7 cellular contexts compared by ENCODE assay signal in genomic region chr1:16206547-16207317, GRCh38. TPM values are rescaled to one million over a fixed set of nuclear protein-coding genes. Genes with fewer than 3 reads are reported as not detected.
A peak's percentile ranks its signal among the peaks of the same experiment; 100 is the strongest.
DNase-seq lines count a peak whose midpoint lies in the region; ATAC-seq lines count a peak whose summit lies in the region.

No MANE protein-coding gene starts in this region.

- ATAC-seq in GM18520 (IDR thresholded peaks at IDR 0.05; ENCODE audit: unreplicated experiment) (peak; percentile 46), HG03060 (IDR thresholded peaks at IDR 0.05; ENCODE audit: low read depth, unreplicated experiment) (peak; percentile 52)

- DNase-seq in NCI-H2107 treated with DMSO at 0.1 percent for 48 hours (lab: John Stamatoyannopoulos, UW; ENCODE audit: unreplicated experiment): peak; percentile 89
- peak; percentile 97 for DNase-seq in UCSD-AML1 (lab: John Stamatoyannopoulos, UW; ENCODE audit: unreplicated experiment)
- peak; percentile 94 for DNase-seq in brain pericyte (ENCODE audit: low read depth, low spot score)

- H3K36me3 ChIP-seq in iPS-20b (ENCODE audit: insufficient read depth, low read depth, low read length): peaks cover 24% of the 10 kb centered on the region
- no peaks in the 10 kb centered on the region for H3K36me3 ChIP-seq in skeletal muscle tissue (ENCODE audit: control insufficient read depth in 3 of 3, insufficient read depth in 3 of 3, low read length in 3 of 3)

- H3K9me3 ChIP-seq in iPS-20b (ENCODE audit: insufficient read depth, low read depth, low read length) (no peaks in the 10 kb centered on the region), skeletal muscle tissue (ENCODE audit: control insufficient read depth in 3 of 3, low read length in 3 of 3) (no peaks in the 10 kb centered on the region)

- H3K4me1 ChIP-seq in iPS-20b (ENCODE audit: insufficient read depth, low read length) (peaks cover 5% of the 10 kb centered on the region), skeletal muscle tissue (ENCODE audit: control insufficient read depth in 3 of 3, insufficient read depth in 3 of 3, low read length in 3 of 3) (peaks cover 5 to 9% (median 9%) of the 10 kb centered on the region in 3 donors)

- H3K4me3 ChIP-seq in iPS-20b (ENCODE audit: low read length) (peak overlapping the region; percentile 81), skeletal muscle tissue (ENCODE audit: low read length in 3 of 3) (peak overlapping the region; percentile 41 to 59 (median 52))

- peak overlapping the region; percentile 72; the same call in 1 of the 2 replicates for H3K9ac ChIP-seq in iPS-20b (ENCODE audit: low read depth, low read length)
- H3K9ac ChIP-seq in skeletal muscle tissue (ENCODE audit: low read depth in 1 of 3, low read length in 3 of 3): peak overlapping the region in 2 of 3 donors; percentile 40 to 56

- H3K27me3 ChIP-seq in iPS-20b (ENCODE audit: insufficient read depth, low read length): no peaks in the 10 kb centered on the region; the same call in none of the 2 replicates
- peaks cover 3 to 20% (median 7%) of the 10 kb centered on the region in 3 donors for H3K27me3 ChIP-seq in skeletal muscle tissue (ENCODE audit: control insufficient read depth in 3 of 3, insufficient read depth in 3 of 3, low read length in 3 of 3)

- H3K27ac ChIP-seq in iPS-20b (ENCODE audit: low read length) (peak overlapping the region; percentile 42), skeletal muscle tissue (ENCODE audit: low read depth, low read length) (peak overlapping the region; percentile 76)

RNA-seq across cellular contexts. Expression of gene ARHGEF19, which starts 5.7 kb away (rescaled TPM):
- total RNA-seq in skeletal muscle tissue: 0.52 TPM

RNA-seq across cellular contexts. Expression of gene CPLANE2, which starts 30.3 kb away (rescaled TPM):
- 3.1 TPM for total RNA-seq in skeletal muscle tissue

RNA-seq across cellular contexts. Expression of gene EPHA2, which starts 50.9 kb away (rescaled TPM):
- total RNA-seq in skeletal muscle tissue: 5.2 TPM

Comparison
In these comparisons a context has a peak if more than half of its experiments do, and no peak if none do; other contexts are left out.
1. Peak in every context shown above with its lines: DNase-seq, ATAC-seq, H3K4me3 ChIP-seq and H3K27ac ChIP-seq.